Comparison of ENCODE assay signal across 19 cellular contexts in the genomic region with DNA sequence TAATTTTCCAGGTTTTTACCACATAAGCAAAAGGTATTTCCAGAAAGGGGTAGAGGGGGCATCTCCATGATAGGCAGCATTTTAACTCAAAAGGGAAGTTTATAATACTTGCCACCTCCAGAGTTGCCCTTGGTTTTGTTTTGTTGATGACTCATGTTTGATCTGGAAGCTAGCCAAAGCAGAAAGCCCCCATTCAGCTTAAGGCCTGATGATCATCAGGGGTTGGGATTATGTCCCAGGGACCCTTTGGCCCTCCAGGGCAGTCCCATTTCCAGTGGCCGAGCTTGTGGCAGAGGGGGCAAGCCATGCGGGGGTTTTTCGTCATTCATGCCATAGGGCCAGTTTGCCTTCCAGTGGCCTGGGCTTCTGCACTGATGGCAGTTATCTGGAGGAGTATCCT. TPM values are rescaled to one million over a fixed set of nuclear protein-coding genes. Genes with fewer than 3 reads are reported as not detected.
DNase-seq lines count a peak whose midpoint lies in the region; TF ChIP-seq lines count a peak whose summit lies in the region.
"Had no signal": no experiment of that assay in that cellular context is flagged by ENCODE, and none has a peak within 500 bp of the region (broad histone marks: within the 10 kb centered on the region; RNA-seq: fewer than 3 reads in every experiment).

No MANE protein-coding gene starts in this region.

- CTCF ChIA-PET in HEK293 (lab: Yijun Ruan, JAX) = interaction anchor here (0.6 kb wide), 2 partner anchors 16 to 18 kb away, joined by 3 to 4 read pairs; no protein-coding TSS in a partner anchor

- in situ Hi-C loops in Caki2 (cut with HindIII; ENCODE audit: low pct_unique_long_range_greater_than_20kb, low sequenced_read_pairs) = no loop called here

- H3K4me1 ChIP-seq in HEK293 (ENCODE audit: control insufficient read depth, insufficient read depth, low read length) = peaks cover 3% of the 10 kb centered on the region
- H3K4me1 ChIP-seq: ascending aorta, thyroid gland had no signal

- TF ChIP-seq CTCF in HEK293 (tag by site-specific recombination; IDR thresholded peaks at IDR 0.05) (no peak), epithelial cell of esophagus (IDR thresholded peaks at IDR 0.05; ENCODE audit: insufficient read depth, low read depth, low read length, missing control alignments) (no peak)

- H3K4me3 ChIP-seq in HEK293 (ENCODE audit: low read depth, low read length) = no peak overlapping the region
- no peak overlapping the region for H3K4me3 ChIP-seq in epithelial cell of esophagus (ENCODE audit: low read length)
- H3K4me3 ChIP-seq: ascending aorta, gastroesophageal sphincter, GM23338, thyroid gland had no signal

- H3K27ac ChIP-seq in HEK293 (ENCODE audit: extremely low read depth, low read depth, low read length) = no peak overlapping the region
- H3K27ac ChIP-seq: ascending aorta, epithelial cell of prostate, gastroesophageal sphincter, KMS-11, thyroid gland had no signal

- POLR2A ChIA-PET in HEK293 (lab: Yijun Ruan, JAX) = no interaction called here

- H3K36me3 ChIP-seq in HEK293 (ENCODE audit: control insufficient read depth in 2 of 2, insufficient read depth in 1 of 2, low read length in 2 of 2) = no peaks in the 10 kb centered on the region
- H3K36me3 ChIP-seq: ascending aorta, gastroesophageal sphincter, thyroid gland had no signal

- H3K9me3 ChIP-seq in HEK293 (ENCODE audit: control insufficient read depth, insufficient read depth, low read depth, low read length) = no peaks in the 10 kb centered on the region
- H3K9me3 ChIP-seq: ascending aorta, gastroesophageal sphincter, thyroid gland had no signal

- peak; percentile 18 for DNase-seq in Caki2 (ENCODE audit: low read depth)
- peak; percentile 48 for DNase-seq in OCI-M1 (lab: John Stamatoyannopoulos, UW)
- peak; percentile 2 for DNase-seq in epithelial cell of esophagus (ENCODE audit: low read depth)
- no peak for DNase-seq in head of caudate nucleus
- no peak for DNase-seq in NCI-H1436 treated with DMSO at 0.1 percent for 48 hours (lab: John Stamatoyannopoulos, UW)
- DNase-seq in HCEC 1CT = no peak
- DNase-seq: activated CD4-positive, alpha-beta T cell treated with anti-CD3 and anti-CD28 coated beads, Interleukin-2, amount 50 U/mL, for 48 hours; activated naive CD4-positive, alpha-beta T cell treated with anti-CD3 and anti-CD28 coated beads, Interleukin-2, amount 10 ng/mL, durations not matched to agents 7 days and 5 days; mammary epithelial cell; naive thymus-derived CD8-positive, alpha-beta T cell; NCI-H1417; stimulated activated CD4-positive, alpha-beta T cell treated with anti-CD3 and anti-CD28 coated beads, Interleukin-12 subunit alpha, Interleukin-12 subunit beta, amount 100 ng/mL, for 4 hours; thyroid gland had no signal

- intact Hi-C loops in head of caudate nucleus (cut with DNase I) = no loop called here

TF ChIP-seq in HEK293, 187 proteins besides CTCF, POLR2A, EP300 and RAD21:
- TF ChIP-seq ZFHX2 (tag by site-specific recombination; conservative IDR thresholded peaks at IDR 0.05) = 0 out of 2 replicates have a peak, but pooled peaks have one; percentile 19
- TF ChIP-seq ZNF350 (tag by site-specific recombination; IDR thresholded peaks at IDR 0.05) = no peak
- no peak for TF ChIP-seq KLF16 (tag by site-specific recombination; IDR thresholded peaks at IDR 0.05)
- no peak for TF ChIP-seq ZNF596 (tag by site-specific recombination; IDR thresholded peaks at IDR 0.05)
- TF ChIP-seq ZNF37A (tag by site-specific recombination; IDR thresholded peaks at IDR 0.05) = no peak
- TF ChIP-seq ZNF335 (tag by site-specific recombination; conservative IDR thresholded peaks at IDR 0.05) = peak; percentile 55
- no peak for TF ChIP-seq ZNF548 (tag by site-specific recombination; IDR thresholded peaks at IDR 0.05)
- TF ChIP-seq, protein P1, sequence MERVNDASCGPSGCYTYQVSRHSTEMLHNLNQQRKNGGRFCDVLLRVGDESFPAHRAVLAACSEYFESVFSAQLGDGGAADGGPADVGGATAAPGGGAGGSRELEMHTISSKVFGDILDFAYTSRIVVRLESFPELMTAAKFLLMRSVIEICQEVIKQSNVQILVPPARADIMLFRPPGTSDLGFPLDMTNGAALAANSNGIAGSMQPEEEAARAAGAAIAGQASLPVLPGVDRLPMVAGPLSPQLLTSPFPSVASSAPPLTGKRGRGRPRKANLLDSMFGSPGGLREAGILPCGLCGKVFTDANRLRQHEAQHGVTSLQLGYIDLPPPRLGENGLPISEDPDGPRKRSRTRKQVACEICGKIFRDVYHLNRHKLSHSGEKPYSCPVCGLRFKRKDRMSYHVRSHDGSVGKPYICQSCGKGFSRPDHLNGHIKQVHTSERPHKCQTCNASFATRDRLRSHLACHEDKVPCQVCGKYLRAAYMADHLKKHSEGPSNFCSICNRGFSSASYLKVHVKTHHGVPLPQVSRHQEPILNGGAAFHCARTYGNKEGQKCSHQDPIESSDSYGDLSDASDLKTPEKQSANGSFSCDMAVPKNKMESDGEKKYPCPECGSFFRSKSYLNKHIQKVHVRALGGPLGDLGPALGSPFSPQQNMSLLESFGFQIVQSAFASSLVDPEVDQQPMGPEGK (tag by site-specific recombination; IDR thresholded peaks at IDR 0.05) = peak; percentile 56
- no peak for TF ChIP-seq ZNF529 (tag by site-specific recombination; IDR thresholded peaks at IDR 0.05; ENCODE audit: insufficient replicate concordance)
TF ChIP-seq in HEK293: peak in this region for 3.

RNA-seq across cellular contexts. Expression of a gene that starts 4.3 kb away (rescaled TPM):
- 6.8 and 8.4 TPM in 2 replicates for total RNA-seq in Caki2 (2014; rRNA removed; shearing (Covaris generic); ENCODE audit: low replicate concordance)

Comparison
In these comparisons a context has a peak if more than half of its experiments do, and no peak if none do; other contexts are left out.
1. DNase-seq: peak in Caki2 (single experiment), OCI-M1 (single experiment) and epithelial cell of esophagus (single experiment); none in head of caudate nucleus (0 of 42), NCI-H1436 treated with DMSO at 0.1 percent for 48 hours (single experiment) and HCEC 1CT (single experiment).